8 cellular contexts compared by ENCODE assay signal in the genomic region with DNA sequence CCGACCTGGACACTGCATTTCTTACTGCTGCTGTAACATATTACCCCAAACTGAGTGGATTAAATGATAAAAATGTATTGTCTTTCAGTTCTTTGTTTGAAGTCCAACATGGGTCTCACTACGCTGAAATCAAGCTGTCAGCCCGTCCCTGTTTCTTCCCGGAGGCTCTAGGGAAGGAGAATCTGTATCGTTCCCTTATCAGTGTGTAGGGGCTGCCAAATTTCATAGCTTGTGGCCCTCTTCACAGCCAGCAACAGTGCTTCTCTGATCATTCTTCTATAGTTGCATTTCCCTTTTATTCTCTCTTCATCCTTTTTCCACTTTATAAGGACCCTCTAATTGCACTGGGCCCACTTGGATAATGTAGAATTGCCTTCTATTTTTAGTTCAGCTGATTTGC.
"Had no signal": no experiment of that assay in that cellular context is flagged by ENCODE, and none has a peak within 500 bp of the region (broad histone marks: within the 10 kb centered on the region; RNA-seq: fewer than 3 reads in every experiment).

No MANE protein-coding gene starts in this region.

- H3K4me1 ChIP-seq: HAP-1 had no signal

- H3K4me3 ChIP-seq: GM23248, HAP-1 had no signal

- H3K4me3 Mint-ChIP-seq: HFFc6 had no signal

- DNase-seq: GM23248, GOT3, H7, HFFc6, IMR-90 had no signal

- H3K27ac Mint-ChIP-seq: HFFc6 had no signal

- H3K27ac ChIP-seq: GM23248, HL-60 had no signal

- ATAC-seq: HCT116 had no signal
